In genomic region chr14:21102472-21103164, GRCh38 we compare ENCODE assay signal across 1 cellular context.
TF ChIP-seq lines count a peak whose summit lies in the region.

No MANE protein-coding gene starts in this region.

TF ChIP-seq in K562, 482 proteins besides CTCF, POLR2A, EP300 and RAD21 (continued from another document):
- no peak for TF ChIP-seq PREB (CRISPR knock-in tag; IDR thresholded peaks at IDR 0.05)
- TF ChIP-seq ARID1B (IDR thresholded peaks at IDR 0.05), result peak; percentile 12; the same call in 1 of the 2 replicates
- TF ChIP-seq TCF7 (IDR thresholded peaks at IDR 0.05; ENCODE audit: borderline replicate concordance), result no peak
- no peak for TF ChIP-seq ZBTB43 (CRISPR knock-in tag; IDR thresholded peaks at IDR 0.05)
- no peak for TF ChIP-seq STAG1 (CRISPR knock-in tag; IDR thresholded peaks at IDR 0.05; ENCODE audit: borderline replicate concordance)
- no peak for TF ChIP-seq ZKSCAN1 (IDR thresholded peaks at IDR 0.05; ENCODE audit: low read depth, low read length)
- no peak for TF ChIP-seq HEY1 (CRISPR knock-in tag; IDR thresholded peaks at IDR 0.05; ENCODE audit: borderline replicate concordance)
- TF ChIP-seq ZNF584 (CRISPR knock-in tag; IDR thresholded peaks at IDR 0.05; ENCODE audit: low read depth), result no peak
- no peak for TF ChIP-seq PYGO2 (tag; IDR thresholded peaks at IDR 0.05)
- TF ChIP-seq DEAF1 (CRISPR knock-in tag; IDR thresholded peaks at IDR 0.05), result no peak
- no peak for TF ChIP-seq BRF1 (IDR thresholded peaks at IDR 0.05; ENCODE audit: borderline replicate concordance, extremely low read depth, insufficient read length)
- TF ChIP-seq POLR2AphosphoS5 (IDR thresholded peaks at IDR 0.05; ENCODE audit: control insufficient read depth, insufficient read depth, low read depth, low read length), result no peak
- TF ChIP-seq HNRNPH1 (optimal IDR thresholded peaks at IDR 0.05; ENCODE audit: low read depth, low read length), result no peak
- no peak for TF ChIP-seq NFE2 (IDR thresholded peaks at IDR 0.05; ENCODE audit: low read depth)
- 0 out of 2 replicates have a peak, but pooled peaks have one; percentile 6 for TF ChIP-seq TFAP4 (CRISPR knock-in tag; IDR thresholded peaks at IDR 0.05; ENCODE audit: borderline replicate concordance)
- TF ChIP-seq TAF15 (IDR thresholded peaks at IDR 0.05; ENCODE audit: low read depth, low read length), result no peak
- no peak for TF ChIP-seq HES1 (IDR thresholded peaks at IDR 0.05; ENCODE audit: low read depth)
- no peak for TF ChIP-seq L3MBTL2 (IDR thresholded peaks at IDR 0.05)
